8 cellular contexts compared by ENCODE assay signal in genomic region chr6:151392429-151392828, GRCh38. TPM values are rescaled to one million over a fixed set of nuclear protein-coding genes. Genes with fewer than 3 reads are reported as not detected.
A peak's percentile ranks its signal among the peaks of the same experiment; 100 is the strongest.
DNase-seq lines count a peak whose midpoint lies in the region; ATAC-seq and TF ChIP-seq lines count a peak whose summit lies in the region.

No MANE protein-coding gene starts in this region.

- H3K4me1 ChIP-seq in SJSA1 (replicated peaks) (peaks cover 30% of the 10 kb centered on the region), esophagus squamous epithelium (peaks cover 20 to 70% (median 24%) of the 10 kb centered on the region in 3 donors), prostate gland (replicated peaks) (peaks cover 12% of the 10 kb centered on the region)

- H3K4me3 ChIP-seq in GM12864 (ENCODE audit: low read depth, low read length): peak overlapping the region; percentile 94
- H3K4me3 ChIP-seq in SJSA1: peak overlapping the region; percentile 98
- peak overlapping the region; percentile 85 to 99 (median 90) for H3K4me3 ChIP-seq in esophagus squamous epithelium
- H3K4me3 ChIP-seq in prostate gland: peak overlapping the region in 1 of 2 donors; percentile 96

- 0% methylated on average over 2 of the region's 2 CpGs for WGBS in esophagus squamous epithelium, 2 donors
- 4% methylated on average over 2 of the region's 2 CpGs for WGBS in prostate gland

- H3K9me3 ChIP-seq in SJSA1 (replicated peaks) (peaks cover 4% of the 10 kb centered on the region; the same call in 1 of the 2 replicates), esophagus squamous epithelium (no peaks in the 10 kb centered on the region), prostate gland (no peaks in the 10 kb centered on the region)

- no peak for ATAC-seq in sciatic nerve

- intact Hi-C loops in esophagus squamous epithelium (cut with DNase I): loop anchor here (10.0 kb wide), 1 partner anchor 52 kb away; no protein-coding TSS in a partner anchor
- intact Hi-C loops in prostate gland (cut with DNase I): loop anchor here (2.0 kb wide), 1 partner anchor 60 kb away; the partner anchor contains the start of gene RMND1
- intact Hi-C loops in sciatic nerve (cut with DNase I): no loop called here

- TF ChIP-seq CTCF in GM12864 (IDR thresholded peaks at IDR 0.05; ENCODE audit: low read depth, low read length, missing control alignments) (no peak), esophagus squamous epithelium (IDR thresholded peaks at IDR 0.05) (no peak), prostate gland (IDR thresholded peaks at IDR 0.05) (no peak)

- peaks cover 40% of the 10 kb centered on the region for H3K36me3 ChIP-seq in SJSA1
- H3K36me3 ChIP-seq in esophagus squamous epithelium: no peaks in the 10 kb centered on the region
- H3K36me3 ChIP-seq in prostate gland: no peaks in the 10 kb centered on the region

- H3K27ac ChIP-seq in SJSA1: 0 out of 2 replicates have a peak overlapping the region, but pooled peaks have one; percentile 1
- peak overlapping the region; percentile 98 to 100 (median 99) for H3K27ac ChIP-seq in esophagus squamous epithelium
- H3K27ac ChIP-seq in prostate gland: peak overlapping the region; percentile 99 to 100

- DNase-seq in GM12864 (ENCODE audit: low read depth) (no peak), SJSA1 (ENCODE audit: low read depth in 1 of 2, low spot score in 2 of 2) (no peak), esophagus squamous epithelium (lab: John Stamatoyannopoulos, UW) (no peak), prostate gland (ENCODE audit: low spot score) (no peak), inferior parietal cortex (ENCODE audit: extremely low spot score) (no peak), NCI-H510A (lab: John Stamatoyannopoulos, UW) (no peak), sciatic nerve (ENCODE audit: low spot score) (no peak), D341Med (ENCODE audit: low spot score) (no peak)

- H3K27me3 ChIP-seq in SJSA1 (replicated peaks) (no peaks in the 10 kb centered on the region), esophagus squamous epithelium (no peaks in the 10 kb centered on the region), prostate gland (replicated peaks; ENCODE audit: insufficient read depth) (no peaks in the 10 kb centered on the region)

- TF ChIP-seq POLR2A in esophagus squamous epithelium (IDR thresholded peaks at IDR 0.05) (no peak), prostate gland (IDR thresholded peaks at IDR 0.05) (no peak)

RNA-seq across cellular contexts. Expression of gene ZBTB2, which starts 1.1 kb away (rescaled TPM):
- 21.1 and 23.4 TPM in 2 replicates for total RNA-seq in SJSA1 (2014; rRNA removed; shearing (Covaris generic))
- total RNA-seq in esophagus squamous epithelium (10 to 100 TPM in 1 of 4 donors, 1 to 10 TPM in 3; 4.2 to 11.3 (median 7.4) TPM), prostate gland (10 to 100 TPM in 1 of 2 donors, 1 to 10 TPM in 1; 8.1 to 13.6 TPM), sciatic nerve (13.2 TPM)

RNA-seq across cellular contexts. Expression of gene RMND1, which starts 59.5 kb away (rescaled TPM):
- 13.5 and 25.9 TPM in 2 replicates for total RNA-seq in SJSA1 (2014; rRNA removed; shearing (Covaris generic))
- total RNA-seq in esophagus squamous epithelium: 10 to 100 TPM in 3 of 4 donors, 1 to 10 TPM in 1; 4.6 to 25.9 (median 15.3) TPM
- 10 to 100 TPM; 17.1 to 22.9 TPM for total RNA-seq in prostate gland
- 18.5 TPM for total RNA-seq in sciatic nerve

Comparison
In these comparisons a context has a peak if more than half of its experiments do, and no peak if none do; other contexts are left out.
1. H3K27ac ChIP-seq: peak in every context shown above with its lines; median percentile 100 in prostate gland; 99 in esophagus squamous epithelium; 1 in SJSA1.